ENCODE assay signal across 34 cellular contexts in the genomic region with DNA sequence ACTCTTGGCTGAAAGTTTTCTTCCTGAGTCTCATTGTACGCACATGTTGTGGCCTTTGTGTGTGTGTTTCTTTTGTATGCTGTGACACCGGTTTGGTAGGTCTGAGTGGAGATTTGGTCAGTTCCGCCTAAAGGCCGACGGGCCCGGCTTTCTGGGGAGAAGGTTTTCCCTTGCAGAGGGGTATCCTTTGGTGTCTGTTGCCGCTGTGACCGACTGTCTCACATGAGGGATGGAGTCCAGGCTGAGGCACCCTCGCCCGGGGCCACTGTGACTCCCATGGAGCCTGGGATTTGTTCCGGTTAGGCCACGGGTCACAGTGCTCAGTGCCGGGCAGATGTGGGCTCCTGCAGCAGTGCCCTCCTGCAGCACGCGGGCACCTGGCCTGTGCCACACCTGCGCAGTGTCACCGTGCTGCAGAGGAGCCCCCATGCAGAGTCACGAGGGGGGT. TPM values are rescaled to one million over a fixed set of nuclear protein-coding genes. Genes with fewer than 3 reads are reported as not detected.
DNase-seq lines count a peak whose midpoint lies in the region; TF ChIP-seq lines count a peak whose summit lies in the region.
"Had no signal": no experiment of that assay in that cellular context is flagged by ENCODE, and none has a peak within 500 bp of the region (broad histone marks: within the 10 kb centered on the region; RNA-seq: fewer than 3 reads in every experiment).

No MANE protein-coding gene starts in this region.

- H3K9me3 Mint-ChIP-seq in neural progenitor cell, result peaks cover 6% of the 10 kb centered on the region
- no peaks in the 10 kb centered on the region for H3K9me3 Mint-ChIP-seq in activated CD4-positive, alpha-beta T cell treated with anti-CD3 and anti-CD28 coated beads, Interleukin-2, amount 10 ng/mL, durations not matched to agents 7 days and 5 days
- H3K9me3 Mint-ChIP-seq: activated CD4-positive, alpha-beta memory T cell treated with anti-CD3 and anti-CD28 coated beads, Interleukin-2, amount 10 ng/mL, durations not matched to agents 7 days and 5 days; activated T-helper 1 cell treated with anti-CD3 and anti-CD28 coated beads, Interleukin-12 subunit alpha, Interleukin-12 subunit beta, Interleukin-2, Interleukin-4 antibody, amounts not matched to agents 30 ng/mL and 10 ng/mL and 1 ng/mL, durations not matched to agents 14 hours and 24 hours and 36 hours; T-helper 1 cell treated with Interleukin-12 subunit alpha and Interleukin-12 subunit beta and Interleukin-4 antibody, amounts not matched to agents 30 μg/mL and 1 μg/mL, for 36 hours had no signal

- H3K27me3 Mint-ChIP-seq in neural progenitor cell (ENCODE audit: insufficient read depth, low read depth), result no peaks in the 10 kb centered on the region
- H3K27me3 Mint-ChIP-seq in activated CD4-positive, alpha-beta T cell treated with anti-CD3 and anti-CD28 coated beads, Interleukin-2, amount 10 ng/mL, durations not matched to agents 7 days and 5 days, result no peaks in the 10 kb centered on the region
- H3K27me3 Mint-ChIP-seq: activated CD4-positive, alpha-beta memory T cell treated with anti-CD3 and anti-CD28 coated beads, Interleukin-2, amount 10 ng/mL, durations not matched to agents 7 days and 5 days had no signal

- H3K9me3 ChIP-seq in BLaER1 treated with 17β-estradiol and CSF1 and Interleukin-3, amounts not matched to agents 10 nM and 100 nM (replicated peaks in 1 of 11), result no peaks in the 10 kb centered on the region
- H3K9me3 ChIP-seq in Karpas-422 (ENCODE audit: low read length) (no peaks in the 10 kb centered on the region), iPS-15b (ENCODE audit: control insufficient read depth, insufficient read depth, low read length) (no peaks in the 10 kb centered on the region), neural progenitor cell (ENCODE audit: low read depth) (no peaks in the 10 kb centered on the region)
- H3K9me3 ChIP-seq: gastrocnemius medialis, right lobe of liver, stomach, thyroid gland, vagina had no signal

- H3K27ac ChIP-seq in BLaER1 treated with 17β-estradiol and CSF1 and Interleukin-3, amounts not matched to agents 10 nM and 100 nM, result 0 out of 22 replicates have a peak overlapping the region, but pooled peaks of 1 of the 11 experiments have one; percentile 3
- H3K27ac ChIP-seq in Karpas-422 (ENCODE audit: low read length) (peak overlapping the region; percentile 84; the same call in 1 of the 2 replicates), neural progenitor cell (no peak overlapping the region)
- H3K27ac ChIP-seq: brain microvascular endothelial cell, dorsolateral prefrontal cortex, gastrocnemius medialis, hepatocyte, right lobe of liver, stomach, thyroid gland, vagina had no signal

- H3K4me2 ChIP-seq in BLaER1 treated with 17β-estradiol and CSF1 and Interleukin-3, amounts not matched to agents 10 nM and 100 nM, result peak overlapping the region in 9 of 11 experiments; percentile 5 to 98 (median 90); a peak in 16 of 22 replicates
- H3K4me2 ChIP-seq in Karpas-422 (ENCODE audit: low read depth, low read length, poor library complexity, severe bottlenecking) (peak overlapping the region; percentile 71), neural progenitor cell (no peak overlapping the region)
- H3K4me2 ChIP-seq: hepatocyte had no signal

- H3K4me1 ChIP-seq in BLaER1 treated with 17β-estradiol and CSF1 and Interleukin-3, amounts not matched to agents 10 nM and 100 nM, result peaks cover 38 to 97% (median 89%) of the 10 kb centered on the region in 10 experiments
- H3K4me1 ChIP-seq in Karpas-422 (ENCODE audit: low read length) (peaks cover 69% of the 10 kb centered on the region), iPS-15b (ENCODE audit: control insufficient read depth, insufficient read depth, low read length) (no peaks in the 10 kb centered on the region), neural progenitor cell (no peaks in the 10 kb centered on the region)

- POLR2A ChIA-PET in activated CD4-positive, alpha-beta T cell treated with anti-CD3 and anti-CD28 coated beads, Interleukin-2, amount 10 ng/mL, durations not matched to agents 7 days and 5 days (lab: Charles Lee), result no interaction called here

- no peaks in the 10 kb centered on the region for H3F3A ChIP-seq in neural progenitor cell (ENCODE audit: low read depth)

- H2AFZ ChIP-seq in Karpas-422 (ENCODE audit: low read length) (no peak overlapping the region), neural progenitor cell (replicated peaks) (no peak overlapping the region)
- H2AFZ ChIP-seq: hepatocyte had no signal

- H3K4me3 ChIP-seq in BLaER1 treated with 17β-estradiol and CSF1 and Interleukin-3, amounts not matched to agents 10 nM and 100 nM, result no peak overlapping the region
- no peak overlapping the region for H3K4me3 ChIP-seq in Karpas-422 (ENCODE audit: low read length)
- no peak overlapping the region for H3K4me3 ChIP-seq in iPS-15b (ENCODE audit: low read depth, low read length)
- no peak overlapping the region for H3K4me3 ChIP-seq in neural progenitor cell
- H3K4me3 ChIP-seq: dorsolateral prefrontal cortex, gastrocnemius medialis, hepatocyte, right lobe of liver, stomach, thyroid gland, vagina had no signal

- H3K27ac Mint-ChIP-seq in neural progenitor cell, result peak overlapping the region; percentile 35
- H3K27ac Mint-ChIP-seq in activated CD4-positive, alpha-beta T cell treated with anti-CD3 and anti-CD28 coated beads, Interleukin-2, amount 10 ng/mL, durations not matched to agents 7 days and 5 days, result no peak overlapping the region
- H3K27ac Mint-ChIP-seq: activated CD4-positive, alpha-beta memory T cell treated with anti-CD3 and anti-CD28 coated beads, Interleukin-2, amount 10 ng/mL, durations not matched to agents 7 days and 5 days; activated T-helper 1 cell treated with anti-CD3 and anti-CD28 coated beads, Interleukin-12 subunit alpha, Interleukin-12 subunit beta, Interleukin-2, Interleukin-4 antibody, amounts not matched to agents 30 ng/mL and 10 ng/mL and 1 ng/mL, durations not matched to agents 14 hours and 24 hours and 36 hours; T-helper 1 cell treated with Interleukin-12 subunit alpha and Interleukin-12 subunit beta and Interleukin-4 antibody, amounts not matched to agents 30 μg/mL and 1 μg/mL, for 36 hours had no signal

- peaks cover 4% of the 10 kb centered on the region for H3K4me1 Mint-ChIP-seq in neural progenitor cell
- peaks cover 24% of the 10 kb centered on the region for H3K4me1 Mint-ChIP-seq in activated CD4-positive, alpha-beta T cell treated with anti-CD3 and anti-CD28 coated beads, Interleukin-2, amount 10 ng/mL, durations not matched to agents 7 days and 5 days
- H3K4me1 Mint-ChIP-seq: activated CD4-positive, alpha-beta memory T cell treated with anti-CD3 and anti-CD28 coated beads, Interleukin-2, amount 10 ng/mL, durations not matched to agents 7 days and 5 days had no signal

- H3K9ac ChIP-seq in BLaER1 treated with 17β-estradiol and CSF1 and Interleukin-3, amounts not matched to agents 10 nM and 100 nM, result no peak overlapping the region
- peak overlapping the region; percentile 69; the same call in 1 of the 2 replicates for H3K9ac ChIP-seq in Karpas-422 (ENCODE audit: low read length)
- peak overlapping the region; percentile 28 for H3K9ac ChIP-seq in iPS-15b (ENCODE audit: low read depth, low read length)
- no peak overlapping the region for H3K9ac ChIP-seq in neural progenitor cell

- peaks cover 0 to 53% (median 0%) of the 10 kb centered on the region in 11 experiments; a peak in 4 of 22 replicates for H3K27me3 ChIP-seq in BLaER1 treated with 17β-estradiol and CSF1 and Interleukin-3, amounts not matched to agents 10 nM and 100 nM
- no peaks in the 10 kb centered on the region for H3K27me3 ChIP-seq in Karpas-422 (ENCODE audit: low read length)
- H3K27me3 ChIP-seq in iPS-15b (ENCODE audit: control insufficient read depth, insufficient read depth, low read length), result no peaks in the 10 kb centered on the region
- no peaks in the 10 kb centered on the region for H3K27me3 ChIP-seq in neural progenitor cell
- H3K27me3 ChIP-seq: brain microvascular endothelial cell, dorsolateral prefrontal cortex, gastrocnemius medialis, hepatocyte, right lobe of liver, stomach, thyroid gland, vagina had no signal

- no peak overlapping the region for H3K4me3 Mint-ChIP-seq in neural progenitor cell
- H3K4me3 Mint-ChIP-seq in activated CD4-positive, alpha-beta T cell treated with anti-CD3 and anti-CD28 coated beads, Interleukin-2, amount 10 ng/mL, durations not matched to agents 7 days and 5 days, result no peak overlapping the region
- H3K4me3 Mint-ChIP-seq: activated CD4-positive, alpha-beta memory T cell treated with anti-CD3 and anti-CD28 coated beads, Interleukin-2, amount 10 ng/mL, durations not matched to agents 7 days and 5 days; activated T-helper 1 cell treated with anti-CD3 and anti-CD28 coated beads, Interleukin-12 subunit alpha, Interleukin-12 subunit beta, Interleukin-2, Interleukin-4 antibody, amounts not matched to agents 30 ng/mL and 10 ng/mL and 1 ng/mL, durations not matched to agents 14 hours and 24 hours and 36 hours; T-helper 1 cell treated with Interleukin-12 subunit alpha and Interleukin-12 subunit beta and Interleukin-4 antibody, amounts not matched to agents 30 μg/mL and 1 μg/mL, for 36 hours had no signal

- CTCF ChIA-PET in activated CD4-positive, alpha-beta T cell treated with anti-CD3 and anti-CD28 coated beads, Interleukin-2, amount 10 ng/mL, durations not matched to agents 7 days and 5 days (lab: Charles Lee), result no interaction called here

- H3K36me3 ChIP-seq in BLaER1 treated with 17β-estradiol and CSF1 and Interleukin-3, amounts not matched to agents 10 nM and 100 nM, result peaks cover 0 to 6% (median 0%) of the 10 kb centered on the region in 11 experiments; a peak in 1 of 22 replicates
- H3K36me3 ChIP-seq in Karpas-422 (ENCODE audit: insufficient read depth, low read length), result no peaks in the 10 kb centered on the region; the same call in 1 of the 2 replicates
- H3K36me3 ChIP-seq in iPS-15b (ENCODE audit: control insufficient read depth, insufficient read depth, low read length), result no peaks in the 10 kb centered on the region
- no peaks in the 10 kb centered on the region for H3K36me3 ChIP-seq in neural progenitor cell
- H3K36me3 ChIP-seq: brain microvascular endothelial cell, gastrocnemius medialis, right lobe of liver, stomach, thyroid gland, vagina had no signal

- no peak for DNase-seq in Karpas-422
- no peak for DNase-seq in neural progenitor cell (ENCODE audit: low spot score)
- DNase-seq in activated CD4-positive, alpha-beta T cell treated with anti-CD3 and anti-CD28 coated beads, Interleukin-2, amount 10 ng/mL, durations not matched to agents 7 days and 5 days, result no peak
- no peak for DNase-seq in COR-L47 (lab: John Stamatoyannopoulos, UW)
- no peak for DNase-seq in effector CD4-positive, alpha-beta T cell
- DNase-seq: activated CD4-positive, alpha-beta memory T cell treated with anti-CD3 and anti-CD28 coated beads, Interleukin-2, amount 10 ng/mL, durations not matched to agents 7 days and 5 days; activated CD4-positive, alpha-beta T cell treated with anti-CD3 and anti-CD28 coated beads for 1 hour; activated CD8-positive, alpha-beta memory T cell treated with anti-CD3 and anti-CD28 coated beads, Interleukin-2, amount 50 U/mL, for 48 hours; activated naive CD4-positive, alpha-beta T cell treated with anti-CD3 and anti-CD28 coated beads, Interleukin-2, amount 50 U/mL, for 16 hours; amygdala; brain microvascular endothelial cell; C1 segment of cervical spinal cord; Calu3; DMS79 treated with DMSO at 0.1 percent for 48 hours; dorsolateral prefrontal cortex; gastrocnemius medialis; GF-D8; IMR-90; NCI-H1048; NCI-H1694 treated with DMSO at 0.1 percent for 48 hours; NCI-H2171; NCI-H510A; RPMI8226; stimulated activated CD4-positive, alpha-beta T cell treated with anti-CD3 and anti-CD28 coated beads, Interleukin-12 subunit alpha, Interleukin-12 subunit beta, amount 100 ng/mL, for 4 hours; stimulated activated CD4-positive, alpha-beta T cell treated with anti-CD3 and anti-CD28 coated beads, Interleukin-2, amount 100 ng/mL, for 48 hours; stomach; thyroid gland had no signal

- H3K36me3 Mint-ChIP-seq in neural progenitor cell, result peaks cover 6% of the 10 kb centered on the region
- no peaks in the 10 kb centered on the region for H3K36me3 Mint-ChIP-seq in activated CD4-positive, alpha-beta T cell treated with anti-CD3 and anti-CD28 coated beads, Interleukin-2, amount 10 ng/mL, durations not matched to agents 7 days and 5 days (ENCODE audit: low read depth)

- no peak for TF ChIP-seq CTCF in neural progenitor cell (IDR thresholded peaks at IDR 0.05)

- peaks cover 63 to 80% (median 67%) of the 10 kb centered on the region in 11 experiments for H4K20me1 ChIP-seq in BLaER1 treated with 17β-estradiol and CSF1 and Interleukin-3, amounts not matched to agents 10 nM and 100 nM
- no peaks in the 10 kb centered on the region for H4K20me1 ChIP-seq in Karpas-422 (ENCODE audit: insufficient read depth, low read depth, low read length)
- H4K20me1 ChIP-seq in neural progenitor cell (ENCODE audit: low read depth), result peaks cover 22% of the 10 kb centered on the region

- H3K9me2 ChIP-seq in Karpas-422 (replicated peaks; ENCODE audit: insufficient read depth, low read length), result no peaks in the 10 kb centered on the region

- H3K79me2 ChIP-seq in Karpas-422 (ENCODE audit: low read length) (no peaks in the 10 kb centered on the region), neural progenitor cell (ENCODE audit: low read depth) (peaks cover 14% of the 10 kb centered on the region)

RNA-seq across cellular contexts. Expression of gene INPP5A, which starts 19.4 kb away (rescaled TPM):
- 9.1 and 11.8 TPM in 2 replicates for total RNA-seq in Karpas-422 (2014; rRNA removed; shearing (Covaris generic); ENCODE audit: low replicate concordance)
- total RNA-seq in neural progenitor cell (ENCODE audit: low replicate concordance), result 14.2 and 21.3 TPM in 2 replicates
- 1 to 10 TPM; 9.1 to 9.9 TPM for total RNA-seq in activated CD4-positive, alpha-beta T cell treated with anti-CD3 and anti-CD28 coated beads, Interleukin-2, amount 10 ng/mL, durations not matched to agents 7 days and 5 days

Comparison
In these comparisons a context has a peak if more than half of its experiments do, and no peak if none do; other contexts are left out.
1. H3K9ac ChIP-seq: peak in Karpas-422 (single experiment) and iPS-15b (single experiment); none in BLaER1 treated with 17β-estradiol and CSF1 and Interleukin-3, amounts not matched to agents 10 nM and 100 nM (0 of 11) and neural progenitor cell (single experiment).